Comparison of ENCODE assay signal across 8 cellular contexts in the genomic region with DNA sequence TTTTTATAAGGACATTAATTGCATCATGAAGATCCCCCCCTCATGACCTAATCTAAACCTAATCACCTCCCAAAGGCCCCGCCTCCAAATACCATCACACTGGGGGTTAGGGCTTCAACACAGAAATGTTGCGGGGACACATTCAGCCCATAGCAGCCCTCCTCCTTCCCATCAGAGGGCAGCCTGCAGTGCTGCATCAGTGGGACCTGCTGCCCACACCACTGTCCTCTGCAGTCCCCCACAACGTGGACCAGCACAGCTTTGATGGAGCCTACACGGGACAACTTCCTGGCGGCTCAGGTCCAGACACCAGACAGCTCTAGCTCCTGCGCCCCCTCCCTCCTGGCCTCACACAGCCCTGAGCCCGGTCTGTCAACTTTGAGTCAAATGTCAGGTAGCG.
"Had no signal": no experiment of that assay in that cellular context is flagged by ENCODE, and none has a peak within 500 bp of the region (broad histone marks: within the 10 kb centered on the region; RNA-seq: fewer than 3 reads in every experiment).

No MANE protein-coding gene starts in this region.

- H3K27ac Mint-ChIP-seq: HFFc6 had no signal

- ATAC-seq: HCT116 had no signal

- H3K9me3 ChIP-seq: HAP-1 had no signal

- H3K4me3 ChIP-seq: GM23248, HAP-1 had no signal

- H3K36me3 ChIP-seq: HAP-1 had no signal

- H3K9me3 Mint-ChIP-seq: H9, HFFc6 had no signal

- H3K4me3 Mint-ChIP-seq: H9, HFFc6 had no signal

- DNase-seq: GM23248, GOT3, H7, H9, HCEC 1CT, HFFc6 had no signal

- H3K4me1 Mint-ChIP-seq: H9 had no signal

- H3K4me1 ChIP-seq: HAP-1 had no signal

- H3K27ac ChIP-seq: GM23248 had no signal

- H2AFZ ChIP-seq: GM23248 had no signal
